ENCODE assay signal across 13 cellular contexts in the genomic region with DNA sequence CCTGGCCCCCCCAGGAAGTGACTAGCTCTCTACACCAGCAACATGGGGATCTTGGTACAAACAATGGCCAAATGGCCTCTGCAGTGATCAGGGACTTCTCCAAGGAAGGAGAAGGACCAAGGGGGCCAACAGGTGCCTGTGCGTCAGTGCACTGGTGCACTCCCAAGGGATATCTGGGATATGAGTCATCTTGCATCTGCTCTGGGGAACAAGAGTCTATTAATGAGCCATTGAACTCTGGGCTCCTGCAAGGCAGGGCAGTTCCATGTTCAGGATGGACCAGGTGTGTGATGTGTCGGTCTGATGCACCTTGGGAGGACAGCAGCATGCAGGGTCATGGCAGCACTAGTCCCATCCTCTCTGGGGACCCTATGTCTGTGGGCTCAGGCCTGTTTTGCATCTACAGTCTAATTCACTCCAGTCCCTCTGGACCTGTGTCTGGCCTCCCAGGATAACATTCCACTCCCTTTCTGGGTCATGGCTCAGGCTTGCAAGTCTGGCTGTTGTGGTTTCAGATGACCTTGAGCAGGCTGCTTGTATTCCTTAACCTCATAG.
DNase-seq lines count a peak whose midpoint lies in the region; ATAC-seq and TF ChIP-seq lines count a peak whose summit lies in the region.
"Had no signal": no experiment of that assay in that cellular context is flagged by ENCODE, and none has a peak within 500 bp of the region (broad histone marks: within the 10 kb centered on the region; RNA-seq: fewer than 3 reads in every experiment).

No MANE protein-coding gene starts in this region.

- H3K9me2 ChIP-seq in HCT116 (ENCODE audit: insufficient read depth): no peaks in the 10 kb centered on the region

- POLR2A ChIA-PET in HCT116 (lab: Charles Lee): no interaction called here

- DNase-seq in HCT116 (ENCODE audit: low read depth, low spot score): peak; percentile 23
- DNase-seq in SW480 (ENCODE audit: low spot score): peak; percentile 87
- peak; percentile 97 for DNase-seq in kidney tubule cell (ENCODE audit: low spot score)
- DNase-seq in 8988T: no peak
- DNase-seq in NCI-H2196 (lab: John Stamatoyannopoulos, UW; ENCODE audit: unreplicated experiment): no peak
- DNase-seq: activated T-cell treated with anti-CD3 and anti-CD28 coated beads, Interleukin-2, amount 50 U/mL, for 24 hours; immature natural killer cell; KBM-7; NCI-H345 had no signal

- no peak for TF ChIP-seq CTCF in HCT116 (IDR thresholded peaks at IDR 0.05 in 2 of 3, conservative IDR thresholded peaks at IDR 0.05 in 1 of 3; ENCODE audit: borderline replicate concordance in 1 of 3, insufficient read depth in 1 of 3, low read depth in 2 of 3, low read length in 2 of 3)

- no peaks in the 10 kb centered on the region for H3K36me3 ChIP-seq in BLaER1
- H3K36me3 ChIP-seq in HCT116 (ENCODE audit: control insufficient read depth in 1 of 2, insufficient read depth in 2 of 2, low read length in 2 of 2): no peaks in the 10 kb centered on the region
- H3K36me3 ChIP-seq: neutrophil had no signal

- peak; percentile 90 for ATAC-seq in HCT116
- no peak for ATAC-seq in HG03354 (IDR thresholded peaks at IDR 0.05; ENCODE audit: poor library complexity, severe bottlenecking, unreplicated experiment)
- ATAC-seq in HG02588 (IDR thresholded peaks at IDR 0.05; ENCODE audit: unreplicated experiment): no peak

- no peaks in the 10 kb centered on the region for H3K79me2 ChIP-seq in HCT116 (ENCODE audit: insufficient read depth, low read length)

- CTCF ChIA-PET in HCT116 (lab: Charles Lee): no interaction called here

- no peaks in the 10 kb centered on the region for H3K27me3 ChIP-seq in BLaER1
- peaks cover 8% of the 10 kb centered on the region; the same call in 1 of the 2 replicates for H3K27me3 ChIP-seq in HCT116 (ENCODE audit: insufficient read depth, low read length)

- H3K4me3 ChIP-seq in BLaER1 (no peak overlapping the region), HCT116 (replicated peaks in 1 of 2; ENCODE audit: low read depth in 1 of 2, low read length in 2 of 2) (no peak overlapping the region)

- no peaks in the 10 kb centered on the region for H4K20me1 ChIP-seq in BLaER1
- H4K20me1 ChIP-seq in HCT116 (ENCODE audit: insufficient read depth): no peaks in the 10 kb centered on the region

- BruUV-seq in HCT116 (replicated peaks; lab: Mats Ljungman, UMichigan): no TSS peak

- TF ChIP-seq POLR2A in HCT116 (IDR thresholded peaks at IDR 0.05; ENCODE audit: borderline replicate concordance, extremely low read depth, insufficient read depth, insufficient read length): no peak

- H3K9ac ChIP-seq in BLaER1: no peak overlapping the region
- no peak overlapping the region for H3K9ac ChIP-seq in HCT116 (ENCODE audit: low read length)

- peak overlapping the region; percentile 41 for H3K4me2 ChIP-seq in BLaER1
- peak overlapping the region; percentile 43 for H3K4me2 ChIP-seq in HCT116 (ENCODE audit: low read length)

- intact Hi-C loops in HCT116 (cut with micrococcal nuclease): no loop called here

- RAD21 ChIA-PET in HCT116 (lab: Charles Lee; ENCODE audit: low non-redundant PET in 1 of 2, low total read pairs in 2 of 2, uncharacterized antibody in 2 of 2, unreplicated experiment in 2 of 2): no interaction called here

- no peak overlapping the region for H3K27ac ChIP-seq in BLaER1
- H3K27ac ChIP-seq in HCT116 (ENCODE audit: low read depth, low read length): no peak overlapping the region
- H3K27ac ChIP-seq: neutrophil had no signal

- no peak for TF ChIP-seq RAD21 in HCT116 (IDR thresholded peaks at IDR 0.05; ENCODE audit: low read depth)

- H3K4me1 ChIP-seq in BLaER1: peaks cover 37% of the 10 kb centered on the region
- peaks cover 7 to 13% of the 10 kb centered on the region in 2 experiments for H3K4me1 ChIP-seq in HCT116 (ENCODE audit: control insufficient read depth in 1 of 2, insufficient read depth in 2 of 2, low read length in 2 of 2)

- H2AFZ ChIP-seq in HCT116 (ENCODE audit: low read depth, low read length, poor library complexity, severe bottlenecking): no peak overlapping the region

- H3K9me3 ChIP-seq in BLaER1: no peaks in the 10 kb centered on the region
- no peaks in the 10 kb centered on the region for H3K9me3 ChIP-seq in HCT116 (ENCODE audit: control insufficient read depth in 1 of 2, insufficient read depth in 1 of 2, low read depth in 1 of 2, low read length in 2 of 2)
- H3K9me3 ChIP-seq: neutrophil had no signal

TF ChIP-seq in HCT116, 20 proteins besides CTCF, POLR2A, EP300 and RAD21:
- TF ChIP-seq JUND (IDR thresholded peaks at IDR 0.05) (peak; percentile 44; the same call in 1 of the 2 replicates), TCF7L2 (IDR thresholded peaks at IDR 0.05; ENCODE audit: borderline replicate concordance, extremely low read depth, insufficient read depth, insufficient read length) (no peak)

Comparison
In these comparisons a context has a peak if more than half of its experiments do, and no peak if none do; other contexts are left out.
1. DNase-seq: peak in HCT116 (single experiment), SW480 (single experiment) and kidney tubule cell (single experiment); none in 8988T (single experiment) and NCI-H2196 (single experiment).